1 cellular context compared by ENCODE assay signal in genomic region chr12:1662761-1663439, GRCh38.
TF ChIP-seq lines count a peak whose summit lies in the region.

No MANE protein-coding gene starts in this region.

TF ChIP-seq in endothelial cell of umbilical vein, 7 proteins besides CTCF, POLR2A, EP300 and RAD21:
- TF ChIP-seq MYC (IDR thresholded peaks at IDR 0.05; ENCODE audit: low read depth, low read length) (no peak), EZH2 (IDR thresholded peaks at IDR 0.05; ENCODE audit: borderline replicate concordance, low read depth, low read length, severe bottlenecking) (no peak), JUN (IDR thresholded peaks at IDR 0.05; ENCODE audit: borderline replicate concordance, insufficient read depth, insufficient read length, low read depth) (no peak), GATA2 (IDR thresholded peaks at IDR 0.05; ENCODE audit: insufficient read depth, insufficient read length, low read depth, low read length) (no peak), POLR2AphosphoS5 (IDR thresholded peaks at IDR 0.05; ENCODE audit: insufficient read depth, low read depth, low read length) (no peak), FOS (IDR thresholded peaks at IDR 0.05; ENCODE audit: borderline replicate concordance, insufficient read depth, low read length) (no peak), MAX (IDR thresholded peaks at IDR 0.05; ENCODE audit: insufficient read depth, insufficient read length) (no peak)
